8 cellular contexts compared by ENCODE assay signal in genomic region chr11:73760680-73761402, GRCh38. TPM values are rescaled to one million over a fixed set of nuclear protein-coding genes. Genes with fewer than 3 reads are reported as not detected.
DNase-seq lines count a peak whose midpoint lies in the region; ATAC-seq, FAIRE-seq and TF ChIP-seq lines count a peak whose summit lies in the region.

Gene RAB6A (minus strand): TSS chr11:73761074. CDS start chr11:73760635, 439 bp downstream.

- intact Hi-C loops in transverse colon (cut with DNase I; ENCODE audit: low total_unique reads), result loop anchor here (1.0 kb wide), 1 partner anchor 18 kb away; no protein-coding TSS in a partner anchor

- TF ChIP-seq EP300 in transverse colon (IDR thresholded peaks at IDR 0.05; ENCODE audit: low read depth), result no peak

- H3K14ac ChIP-seq in trophoblast cell (ENCODE audit: low read length), result peak within 1 kb of the TSS; percentile 99

- H3K9ac ChIP-seq in adipocyte (ENCODE audit: low read length) (peak within 1 kb of the TSS; percentile 98), trophoblast cell (ENCODE audit: low read length) (peak within 1 kb of the TSS; percentile 98)

- H2BK12ac ChIP-seq in trophoblast cell (ENCODE audit: low read length), result peak within 1 kb of the TSS; percentile 30

- peak within 1 kb of the TSS; percentile 90 for H3K4me2 ChIP-seq in trophoblast cell (ENCODE audit: low read length)

- peak within 1 kb of the TSS; percentile 92 for H4K8ac ChIP-seq in trophoblast cell (ENCODE audit: low read depth, low read length)

- peak within 1 kb of the TSS; percentile 81 for H2BK120ac ChIP-seq in trophoblast cell (ENCODE audit: insufficient read depth, low read length, poor library complexity)

- H3K4me3 ChIP-seq in adipocyte (ENCODE audit: low read length) (peak within 1 kb of the TSS; percentile 89), cardiac muscle cell (peak within 1 kb of the TSS; percentile 89), trophoblast cell (ENCODE audit: low read depth, low read length) (peak within 1 kb of the TSS; percentile 98), transverse colon (peak within 1 kb of the TSS; percentile 86 to 98 (median 90))

- peak; percentile 99 for FAIRE-seq in GM12891 (lab: Jason Lieb, UNC)

- H2AFZ ChIP-seq in trophoblast cell (ENCODE audit: insufficient read depth, low read length, poor library complexity), result peak within 1 kb of the TSS; percentile 89

- H3K4me1 ChIP-seq in adipocyte (ENCODE audit: control insufficient read depth, insufficient read depth, low read length) (peaks cover 22% of the 10 kb centered on the region), cardiac muscle cell (ENCODE audit: low read depth) (peaks cover 17% of the 10 kb centered on the region), trophoblast cell (ENCODE audit: control insufficient read depth in 1 of 2, insufficient read depth in 2 of 2, low read length in 2 of 2) (no peaks in the 10 kb centered on the region), transverse colon (peaks cover 3 to 40% (median 20%) of the 10 kb centered on the region in 4 donors)

- H3K4ac ChIP-seq in trophoblast cell (ENCODE audit: low read depth, low read length), result peak within 1 kb of the TSS; percentile 99

- H2BK5ac ChIP-seq in trophoblast cell (ENCODE audit: low read depth, low read length, poor library complexity), result peak within 1 kb of the TSS; percentile 92

- H3K36me3 ChIP-seq in adipocyte (ENCODE audit: control insufficient read depth, insufficient read depth, low read length, severe bottlenecking) (no peaks in the 10 kb centered on the region), cardiac muscle cell (no peaks in the 10 kb centered on the region), trophoblast cell (ENCODE audit: control insufficient read depth in 1 of 2, insufficient read depth in 2 of 2, low read length in 2 of 2) (no peaks in the 10 kb centered on the region), transverse colon (no peaks in the 10 kb centered on the region)

- H3K27me3 ChIP-seq in adipocyte (replicated peaks; ENCODE audit: control insufficient read depth, insufficient read depth, low read length) (no peaks in the 10 kb centered on the region), cardiac muscle cell (no peaks in the 10 kb centered on the region), trophoblast cell (ENCODE audit: insufficient read depth, low read length) (no peaks in the 10 kb centered on the region), transverse colon (no peaks in the 10 kb centered on the region)

- peak within 1 kb of the TSS; percentile 91 for H4K12ac ChIP-seq in trophoblast cell (ENCODE audit: low read depth, low read length)

- ATAC-seq in HG02840 (IDR thresholded peaks at IDR 0.05; ENCODE audit: low FRiP score, unreplicated experiment), result peak; percentile 92

- H3K79me1 ChIP-seq in trophoblast cell (ENCODE audit: low read length), result peaks cover 15% of the 10 kb centered on the region

- TF ChIP-seq CTCF in cardiac muscle cell (IDR thresholded peaks at IDR 0.05; ENCODE audit: low read depth, low read length) (peak; percentile 14), transverse colon (IDR thresholded peaks at IDR 0.05) (peak; percentile 31 to 64 (median 37))

- WGBS in trophoblast cell (ENCODE audit: extremely low coverage, insufficient coverage, insufficient read length), result no CpG with 5 or more reads among the region's 74 CpGs
- WGBS in transverse colon (ENCODE audit: low coverage in 1 of 2), 2 donors, result 1% methylated on average over 73 of the region's 74 CpGs; no CpG with 5 or more reads in 1 of the 2 donors

- in situ Hi-C loops in transverse colon (cut with MboI; ENCODE audit: low pct_ligation_motif_present in 1 of 4, low pct_unique_long_range_greater_than_20kb in 1 of 4, low sequenced_read_pairs in 3 of 4), result no loop called here

- H3K18ac ChIP-seq in trophoblast cell (ENCODE audit: low read length), result peak within 1 kb of the TSS; percentile 96

- H3K9me3 ChIP-seq in adipocyte (ENCODE audit: control insufficient read depth, low read length) (no peaks in the 10 kb centered on the region), cardiac muscle cell (ENCODE audit: low read depth) (no peaks in the 10 kb centered on the region), trophoblast cell (ENCODE audit: insufficient read depth, low read depth, low read length) (no peaks in the 10 kb centered on the region), transverse colon (no peaks in the 10 kb centered on the region)

- H3K27ac ChIP-seq in cardiac muscle cell (peak within 1 kb of the TSS; percentile 89), trophoblast cell (ENCODE audit: low read depth, low read length) (peak within 1 kb of the TSS; percentile 92), transverse colon (peak within 1 kb of the TSS; percentile 94 to 100 (median 98))

- peak within 1 kb of the TSS; percentile 94 for H4K91ac ChIP-seq in trophoblast cell (ENCODE audit: low read depth, low read length)

- TF ChIP-seq POLR2A in GM12891 (IDR thresholded peaks at IDR 0.05; ENCODE audit: low read depth, low read length), result peak; percentile 66
- TF ChIP-seq POLR2A in transverse colon (IDR thresholded peaks at IDR 0.05), result peak; percentile 90

- DNase-seq in GM12891 (ENCODE audit: insufficient read length, low spot score), result peak; percentile 86
- DNase-seq in NCI-H1436 (lab: John Stamatoyannopoulos, UW), result peak; percentile 100
- DNase-seq in T follicular helper cell (ENCODE audit: low read depth), result peak; percentile 100
- DNase-seq in adipocyte (ENCODE audit: low read depth), result peak; percentile 100
- peak; percentile 100 for DNase-seq in cardiac muscle cell (ENCODE audit: low read depth in 1 of 2, low spot score in 1 of 2)
- peak; percentile 100 for DNase-seq in trophoblast cell
- peak; percentile 100 for DNase-seq in transverse colon

- H2AK5ac ChIP-seq in trophoblast cell (ENCODE audit: low read length), result peak within 1 kb of the TSS; percentile 91

- H3K79me2 ChIP-seq in trophoblast cell (ENCODE audit: control insufficient read depth, insufficient read depth, low read length, poor library complexity), result peaks cover 18% of the 10 kb centered on the region

- H3K23ac ChIP-seq in trophoblast cell (ENCODE audit: low read length), result no peak within 1 kb of the TSS

TF ChIP-seq in GM12891, 5 proteins besides CTCF, POLR2A, EP300 and RAD21:
- TF ChIP-seq POU2F2 (IDR thresholded peaks at IDR 0.05; ENCODE audit: low read depth, low read length), result no peak; the same call in 1 of the 2 replicates
- TF ChIP-seq SPI1 (IDR thresholded peaks at IDR 0.05; ENCODE audit: low read depth, low read length), result no peak
- no peak for TF ChIP-seq PAX5 (IDR thresholded peaks at IDR 0.05; ENCODE audit: insufficient read depth, low read length, severe bottlenecking)
- TF ChIP-seq TAF1 (IDR thresholded peaks at IDR 0.05; ENCODE audit: low read depth, low read length), result 0 out of 2 replicates have a peak, but pooled peaks have one; percentile 59
- peak; percentile 66 for TF ChIP-seq POLR2AphosphoS5 (IDR thresholded peaks at IDR 0.05; ENCODE audit: low read depth, low read length)

RNA-seq across cellular contexts. Expression of gene RAB6A, which starts in this region (rescaled TPM):
- polyA plus RNA-seq in GM12891 (2012; ENCODE audit: low read depth, missing spikeins), result 21.8 TPM
- 173 and 218 TPM in 2 replicates for total RNA-seq in cardiac muscle cell
- 110 and 119 TPM in 2 replicates for polyA plus RNA-seq in cardiac muscle cell
- polyA plus RNA-seq in trophoblast cell (2013), result 147 and 155 TPM in 2 replicates
- total RNA-seq in transverse colon, result 100 to 1,000 TPM in 3 of 4 donors, 10 to 100 TPM in 1; 49.0 to 232 (median 206) TPM

Comparison
In these comparisons a context has a peak if more than half of its experiments do, and no peak if none do; other contexts are left out.
1. Peak in every context shown above with its lines: DNase-seq, ATAC-seq, H3K4me3 ChIP-seq and H3K27ac ChIP-seq.